8 cellular contexts compared by ENCODE assay signal in genomic region chr19:17680235-17680722, GRCh38. TPM values are rescaled to one million over a fixed set of nuclear protein-coding genes. Genes with fewer than 3 reads are reported as not detected.
A peak's percentile ranks its signal among the peaks of the same experiment; 100 is the strongest.
DNase-seq lines count a peak whose midpoint lies in the region; ATAC-seq lines count a peak whose summit lies in the region.

No MANE protein-coding gene starts in this region.

- no peak for ATAC-seq in HG02610 (IDR thresholded peaks at IDR 0.05; ENCODE audit: unreplicated experiment)

- peak overlapping the region; percentile 20 for H3K4me3 ChIP-seq in iPS-11a (ENCODE audit: low read depth, low read length)

- peak; percentile 47 for DNase-seq in activated naive CD4-positive, alpha-beta T cell treated with Interleukin-2 at 50 U/mL for 16 hours
- no peak for DNase-seq in activated naive CD4-positive, alpha-beta T cell (lab: John Stamatoyannopoulos, UW)
- DNase-seq in RPMI7951 (ENCODE audit: low read depth) (peak; percentile 85), anterior cingulate cortex (lab: John Stamatoyannopoulos, UW) (peak in 31 of 58 donors; percentile 1 to 70 (median 20)), NCI-H2107 (lab: John Stamatoyannopoulos, UW) (no peak)
- DNase-seq in stimulated activated CD4-positive, alpha-beta T cell treated with anti-CD3 and anti-CD28 coated beads, Interleukin-12 subunit alpha, Interleukin-12 subunit beta, amount 100 ng/mL, for 48 hours (ENCODE audit: low read depth in 2 of 3, low spot score in 1 of 3) = peak in 2 of 3 donors; percentile 15

RNA-seq across cellular contexts. Expression of gene UNC13A, which starts 7.9 kb away (rescaled TPM):
- total RNA-seq in RPMI7951 (2014; rRNA removed; shearing (Covaris generic)) = 0.10 and 0.12 TPM in 2 replicates

RNA-seq across cellular contexts. Expression of gene MAP1S, which starts 39.0 kb away (rescaled TPM):
- 9.6 and 10.0 TPM in 2 replicates for total RNA-seq in RPMI7951 (2014; rRNA removed; shearing (Covaris generic))

Comparison
In these comparisons a context has a peak if more than half of its experiments do, and no peak if none do; other contexts are left out.
1. DNase-seq: peak in activated naive CD4-positive, alpha-beta T cell treated with Interleukin-2 at 50 U/mL for 16 hours (single experiment), RPMI7951 (single experiment), anterior cingulate cortex (31 of 58) and stimulated activated CD4-positive, alpha-beta T cell treated with anti-CD3 and anti-CD28 coated beads, Interleukin-12 subunit alpha, Interleukin-12 subunit beta, amount 100 ng/mL, for 48 hours (2 of 3); none in activated naive CD4-positive, alpha-beta T cell (0 of 4) and NCI-H2107 (single experiment).